Comparison of ENCODE assay signal across 13 cellular contexts in genomic region chr3:187878776-187879524, GRCh38.
DNase-seq lines count a peak whose midpoint lies in the region; ATAC-seq and TF ChIP-seq lines count a peak whose summit lies in the region.
"Had no signal": no experiment of that assay in that cellular context is flagged by ENCODE, and none has a peak within 500 bp of the region (broad histone marks: within the 10 kb centered on the region; RNA-seq: fewer than 3 reads in every experiment).

No MANE protein-coding gene starts in this region.

- ATAC-seq in SK-N-SH treated with all-trans-retinoic acid at 6 μM for 48 hours (peak; percentile 74), GM18517 (IDR thresholded peaks at IDR 0.05; ENCODE audit: unreplicated experiment) (no peak), sciatic nerve (no peak)
- ATAC-seq: activated CD4-positive, CD25-positive, alpha-beta regulatory T cell treated with anti-CD3 and anti-CD28 coated beads, Interleukin-2, amount 50 U/mL, for 24 hours had no signal

- peak; percentile 7 for DNase-seq in HFF-Myc (ENCODE audit: extremely low read depth, low read depth)
- DNase-seq in fibroblast of the aortic adventitia (ENCODE audit: low read depth): peak; percentile 71
- DNase-seq in sciatic nerve (ENCODE audit: low spot score): no peak
- no peak for DNase-seq in superior temporal gyrus (ENCODE audit: extremely low spot score)
- DNase-seq in stimulated activated CD4-positive, alpha-beta T cell treated with anti-CD3 and anti-CD28 coated beads, Interleukin-4, amount 100 ng/mL, for 1 hour: no peak
- DNase-seq: adrenal gland, GOT3, hypothalamus, NCI-H1105 had no signal

- H3K27ac ChIP-seq in 22Rv1: peak overlapping the region; percentile 32
- H3K27ac ChIP-seq: adrenal gland had no signal

- intact Hi-C loops in sciatic nerve (cut with DNase I): no loop called here

- TF ChIP-seq CTCF in 22Rv1 (IDR thresholded peaks at IDR 0.05) (no peak), HFF-Myc (IDR thresholded peaks at IDR 0.05; ENCODE audit: low read depth, low read length, missing control alignments) (no peak), fibroblast of the aortic adventitia (IDR thresholded peaks at IDR 0.05; ENCODE audit: insufficient read depth, low read length) (no peak)

- no peak overlapping the region for H3K4me3 ChIP-seq in HFF-Myc (replicated peaks; ENCODE audit: low read depth, low read length)
- no peak overlapping the region for H3K4me3 ChIP-seq in fibroblast of the aortic adventitia (ENCODE audit: low read depth, low read length)
- H3K4me3 ChIP-seq: adrenal gland had no signal

TF ChIP-seq in SK-N-SH treated with all-trans-retinoic acid at 6 μM for 48 hours, 23 proteins besides CTCF, POLR2A, EP300 and RAD21:
- TF ChIP-seq CSDC2 (CRISPR knock-in tag; IDR thresholded peaks at IDR 0.05) (no peak), RARB (CRISPR knock-in tag; IDR thresholded peaks at IDR 0.05) (no peak), SNAI2 (CRISPR knock-in tag; IDR thresholded peaks at IDR 0.05) (no peak), GLIS3 (CRISPR knock-in tag; IDR thresholded peaks at IDR 0.05) (no peak), ZNF70 (CRISPR knock-in tag; IDR thresholded peaks at IDR 0.05) (no peak), ZFP3 (CRISPR knock-in tag; IDR thresholded peaks at IDR 0.05) (no peak)

Comparison
In these comparisons a context has a peak if more than half of its experiments do, and no peak if none do; other contexts are left out.
1. DNase-seq: peak in HFF-Myc (single experiment) and fibroblast of the aortic adventitia (single experiment); none in sciatic nerve (single experiment), superior temporal gyrus (single experiment) and stimulated activated CD4-positive, alpha-beta T cell treated with anti-CD3 and anti-CD28 coated beads, Interleukin-4, amount 100 ng/mL, for 1 hour (single experiment).